1 cellular context compared by ENCODE assay signal in genomic region chr6:7880718-7881107, GRCh38.
TF ChIP-seq lines count a peak whose summit lies in the region.

No MANE protein-coding gene starts in this region.

TF ChIP-seq in GM12878, 131 proteins besides CTCF, POLR2A, EP300 and RAD21:
- TF ChIP-seq POLR2AphosphoS5 (IDR thresholded peaks at IDR 0.05; ENCODE audit: low read length) (peak; percentile 48; the same call in 1 of the 2 replicates), POU2F2 (IDR thresholded peaks at IDR 0.05; ENCODE audit: borderline replicate concordance, low read depth, low read length) (no peak)
